21 cellular contexts compared by ENCODE assay signal in genomic region chr2:199662245-199662644, GRCh38.
A peak's percentile ranks its signal among the peaks of the same experiment; 100 is the strongest.
DNase-seq lines count a peak whose midpoint lies in the region; ATAC-seq and TF ChIP-seq lines count a peak whose summit lies in the region.
"Had no signal": no experiment of that assay in that cellular context is flagged by ENCODE, and none has a peak within 500 bp of the region (broad histone marks: within the 10 kb centered on the region; RNA-seq: fewer than 3 reads in every experiment).

No MANE protein-coding gene starts in this region.

- no peak overlapping the region for H3K4me3 Mint-ChIP-seq in neural progenitor cell
- H3K4me3 Mint-ChIP-seq: CD8-positive, alpha-beta memory T cell; T-cell; T-helper 2 cell treated with Interferon-gamma antibody and Interleukin-4, amounts not matched to agents 5 μg/mL and 100 μg/mL, for 36 hours had no signal

- H3K9ac ChIP-seq in neural progenitor cell: no peak overlapping the region

- POLR2A ChIA-PET in HEK293T (lab: Yijun Ruan, JAX): no interaction called here

- no peaks in the 10 kb centered on the region for H3K9me3 ChIP-seq in neural progenitor cell (ENCODE audit: low read depth)
- H3K9me3 ChIP-seq: HAP-1, SJCRH30 had no signal

- peaks cover 6% of the 10 kb centered on the region for H3K4me1 ChIP-seq in neural progenitor cell
- H3K4me1 ChIP-seq: HAP-1, SJCRH30 had no signal

- no peak overlapping the region for H3K4me3 ChIP-seq in neural progenitor cell
- H3K4me3 ChIP-seq: HAP-1, SJCRH30 had no signal

- DNase-seq in NCI-H146 (lab: John Stamatoyannopoulos, UW) (peak; percentile 2), NCI-H146 treated with DMSO at 0.1 percent for 48 hours (lab: John Stamatoyannopoulos, UW; ENCODE audit: unreplicated experiment) (no peak), HEK293T (ENCODE audit: extremely low spot score) (peak; percentile 36), NCI-H69 (lab: John Stamatoyannopoulos, UW) (peak; percentile 77), neural progenitor cell (ENCODE audit: low spot score) (peak; percentile 18), NCI-H524 treated with DMSO at 0.1 percent for 48 hours (lab: John Stamatoyannopoulos, UW) (no peak)
- DNase-seq: 8988T; Calu3; CD8-positive, alpha-beta memory T cell; DMS53; EL; NCI-H1436; NCI-H2029; NCI-H2171 treated with DMSO at 0.1 percent for 48 hours; SJCRH30; T-cell had no signal

- no peak overlapping the region for H3K4me2 ChIP-seq in neural progenitor cell

- no peaks in the 10 kb centered on the region for H3K36me3 ChIP-seq in neural progenitor cell
- H3K36me3 ChIP-seq: HAP-1, SJCRH30 had no signal

- peaks cover 5% of the 10 kb centered on the region for H3K27me3 ChIP-seq in neural progenitor cell
- H3K27me3 ChIP-seq: SJCRH30 had no signal

- TF ChIP-seq CTCF in neural progenitor cell (IDR thresholded peaks at IDR 0.05): no peak

- no peak for ATAC-seq in GM19023 (IDR thresholded peaks at IDR 0.05; ENCODE audit: unreplicated experiment)
- no peak for ATAC-seq in GM19351 (IDR thresholded peaks at IDR 0.05; ENCODE audit: unreplicated experiment)
- ATAC-seq: T-cell had no signal

- peaks cover 2% of the 10 kb centered on the region for H3K4me1 Mint-ChIP-seq in neural progenitor cell
- H3K4me1 Mint-ChIP-seq: CD8-positive, alpha-beta memory T cell; T-cell had no signal

- CTCF ChIA-PET in HEK293T (lab: Yijun Ruan, JAX): no interaction called here

- H3K79me2 ChIP-seq in neural progenitor cell (ENCODE audit: low read depth): no peaks in the 10 kb centered on the region

- peaks cover 2% of the 10 kb centered on the region for H3F3A ChIP-seq in neural progenitor cell (ENCODE audit: low read depth)

- H3K27me3 Mint-ChIP-seq in neural progenitor cell (ENCODE audit: insufficient read depth, low read depth): no peaks in the 10 kb centered on the region

- no peak overlapping the region for H2AFZ ChIP-seq in neural progenitor cell (replicated peaks)

- no peaks in the 10 kb centered on the region for H4K20me1 ChIP-seq in neural progenitor cell (ENCODE audit: low read depth)

- H3K9me3 Mint-ChIP-seq in neural progenitor cell: peaks cover 2% of the 10 kb centered on the region

- no peaks in the 10 kb centered on the region for H3K36me3 Mint-ChIP-seq in neural progenitor cell
- H3K36me3 Mint-ChIP-seq: CD8-positive, alpha-beta memory T cell; T-cell had no signal

- no peak overlapping the region for H3K27ac ChIP-seq in neural progenitor cell
- H3K27ac ChIP-seq: C4-2B, SJCRH30 had no signal

- H3K27ac Mint-ChIP-seq in neural progenitor cell: no peak overlapping the region
- H3K27ac Mint-ChIP-seq: CD8-positive, alpha-beta memory T cell; T-cell; T-helper 2 cell treated with Interferon-gamma antibody and Interleukin-4, amounts not matched to agents 5 μg/mL and 100 μg/mL, for 36 hours had no signal

TF ChIP-seq in HEK293T, 16 proteins besides CTCF, POLR2A, EP300 and RAD21:
- TF ChIP-seq FOXA1 (IDR thresholded peaks at IDR 0.05) (no peak), CTBP1 (IDR thresholded peaks at IDR 0.05; ENCODE audit: borderline replicate concordance) (no peak), FOXK2 (IDR thresholded peaks at IDR 0.05) (no peak), LEF1 (IDR thresholded peaks at IDR 0.05; ENCODE audit: borderline replicate concordance) (no peak), NFRKB (IDR thresholded peaks at IDR 0.05) (no peak), TARDBP (IDR thresholded peaks at IDR 0.05) (no peak), ARNT (IDR thresholded peaks at IDR 0.05) (no peak), PKNOX1 (IDR thresholded peaks at IDR 0.05) (no peak), HDGF (IDR thresholded peaks at IDR 0.05; ENCODE audit: borderline replicate concordance) (no peak)

Comparison
In these comparisons a context has a peak if more than half of its experiments do, and no peak if none do; other contexts are left out.
1. DNase-seq: peak in NCI-H146 (single experiment), HEK293T (single experiment), NCI-H69 (single experiment) and neural progenitor cell (single experiment); none in NCI-H146 treated with DMSO at 0.1 percent for 48 hours (single experiment) and NCI-H524 treated with DMSO at 0.1 percent for 48 hours (single experiment).